ENCODE assay signal across 28 cellular contexts in genomic region chr5:32865475-32865874, GRCh38.
A peak's percentile ranks its signal among the peaks of the same experiment; 100 is the strongest.
DNase-seq lines count a peak whose midpoint lies in the region; ATAC-seq and TF ChIP-seq lines count a peak whose summit lies in the region.
"Had no signal": no experiment of that assay in that cellular context is flagged by ENCODE, and none has a peak within 500 bp of the region (broad histone marks: within the 10 kb centered on the region; RNA-seq: fewer than 3 reads in every experiment).

No MANE protein-coding gene starts in this region.

- CTCF ChIA-PET in AG04450 (lab: Charles Lee), result no interaction called here

- H3K36me3 ChIP-seq in GM23248 (ENCODE audit: low read depth), result no peaks in the 10 kb centered on the region
- H3K36me3 ChIP-seq: breast epithelium, heart right ventricle had no signal

- no peak overlapping the region for H3K4me3 Mint-ChIP-seq in activated naive CD8-positive, alpha-beta T cell treated with anti-CD3 and anti-CD28 coated beads for 36 hours
- H3K4me3 Mint-ChIP-seq: activated CD4-positive, alpha-beta memory T cell treated with anti-CD3 and anti-CD28 coated beads, Interleukin-2, amount 10 ng/mL, durations not matched to agents 7 days and 5 days; effector memory CD8-positive, alpha-beta T cell; naive B cell; type B pancreatic cell had no signal

- TF ChIP-seq CTCF in AG04450 (IDR thresholded peaks at IDR 0.05; ENCODE audit: low read depth, low read length) (no peak), VCaP (conservative IDR thresholded peaks at IDR 0.05) (no peak), fibroblast of villous mesenchyme (IDR thresholded peaks at IDR 0.05; ENCODE audit: insufficient read depth, low read depth, low read length) (no peak)

- H3K27me3 ChIP-seq in AG04450 (ENCODE audit: control insufficient read depth, insufficient read depth, low read length) (no peaks in the 10 kb centered on the region), GM23248 (replicated peaks; ENCODE audit: insufficient read depth) (no peaks in the 10 kb centered on the region)
- H3K27me3 ChIP-seq: breast epithelium, heart right ventricle had no signal

- H2AFZ ChIP-seq in GM23248, result no peak overlapping the region

- no peaks in the 10 kb centered on the region; the same call in 1 of the 2 replicates for H3K9me2 ChIP-seq in GM23248 (ENCODE audit: insufficient read depth)

- peaks cover 18% of the 10 kb centered on the region for H3F3A ChIP-seq in GM23248 (ENCODE audit: insufficient read depth)

- WGBS in GM23248 (ENCODE audit: low coverage in 1 of 2, low lambda C conversion rate in 2 of 2, missing lambda C conversion rate in 2 of 2), 2 experiments, result 14 to 15% methylated on average over 5 of the region's 5 CpGs

- no peak overlapping the region for H3K27ac Mint-ChIP-seq in activated naive CD8-positive, alpha-beta T cell treated with anti-CD3 and anti-CD28 coated beads for 36 hours
- H3K27ac Mint-ChIP-seq: activated CD4-positive, alpha-beta memory T cell treated with anti-CD3 and anti-CD28 coated beads, Interleukin-2, amount 10 ng/mL, durations not matched to agents 7 days and 5 days; effector memory CD8-positive, alpha-beta T cell; naive B cell; type B pancreatic cell had no signal

- H3K4me3 ChIP-seq in AG04450 (ENCODE audit: low read depth, low read length) (no peak overlapping the region), GM23248 (no peak overlapping the region), fibroblast of villous mesenchyme (ENCODE audit: low read depth, low read length) (no peak overlapping the region)
- H3K4me3 ChIP-seq: breast epithelium, heart right ventricle, psoas muscle had no signal

- H3K27me3 Mint-ChIP-seq in activated naive CD8-positive, alpha-beta T cell treated with anti-CD3 and anti-CD28 coated beads for 36 hours, result no peaks in the 10 kb centered on the region
- H3K27me3 Mint-ChIP-seq: activated CD4-positive, alpha-beta memory T cell treated with anti-CD3 and anti-CD28 coated beads, Interleukin-2, amount 10 ng/mL, durations not matched to agents 7 days and 5 days; effector memory CD8-positive, alpha-beta T cell; type B pancreatic cell had no signal

- POLR2A ChIA-PET in AG04450 (lab: Yijun Ruan, JAX), result no interaction called here

- ATAC-seq in HG03175 (IDR thresholded peaks at IDR 0.05; ENCODE audit: unreplicated experiment) (no peak), HG03280 (IDR thresholded peaks at IDR 0.05; ENCODE audit: unreplicated experiment) (no peak)
- ATAC-seq: effector memory CD8-positive, alpha-beta T cell; esophagus mucosa; heart right ventricle; psoas muscle had no signal

- H3K4me1 ChIP-seq in GM23248 (ENCODE audit: insufficient read depth), result peaks cover 25% of the 10 kb centered on the region
- H3K4me1 ChIP-seq: breast epithelium, heart right ventricle, psoas muscle had no signal

- H3K36me3 Mint-ChIP-seq in activated naive CD8-positive, alpha-beta T cell treated with anti-CD3 and anti-CD28 coated beads for 36 hours, result no peaks in the 10 kb centered on the region
- H3K36me3 Mint-ChIP-seq: type B pancreatic cell had no signal

- no peaks in the 10 kb centered on the region for H3K4me1 Mint-ChIP-seq in activated naive CD8-positive, alpha-beta T cell treated with anti-CD3 and anti-CD28 coated beads for 36 hours
- H3K4me1 Mint-ChIP-seq: activated CD4-positive, alpha-beta memory T cell treated with anti-CD3 and anti-CD28 coated beads, Interleukin-2, amount 10 ng/mL, durations not matched to agents 7 days and 5 days; naive B cell had no signal

- H3K9ac ChIP-seq in GM23248, result no peak overlapping the region

- peaks cover 4% of the 10 kb centered on the region for H3K9me3 Mint-ChIP-seq in activated naive CD8-positive, alpha-beta T cell treated with anti-CD3 and anti-CD28 coated beads for 36 hours

- H3K4me2 ChIP-seq in GM23248 (ENCODE audit: unreplicated experiment), result peak overlapping the region; percentile 35

- DNase-seq in AG04450 (ENCODE audit: low read depth, low spot score) (peak; percentile 15), GM23248 (peak; percentile 63), fibroblast of villous mesenchyme (ENCODE audit: low read depth) (peak; percentile 12), NCI-H1417 treated with DMSO at 0.1 percent for 48 hours (lab: John Stamatoyannopoulos, UW) (no peak)
- DNase-seq in activated naive CD8-positive, alpha-beta T cell treated with anti-CD3 and anti-CD28 coated beads for 36 hours, result no peak
- DNase-seq: activated CD4-positive, alpha-beta memory T cell treated with anti-CD3 and anti-CD28 coated beads, Interleukin-2, amount 10 ng/mL, durations not matched to agents 7 days and 5 days; activated CD4-positive, CD25-positive, alpha-beta regulatory T cell treated with anti-CD3 and anti-CD28 coated beads, Interleukin-2, amount 50 U/mL, for 72 hours; activated effector memory CD4-positive, alpha-beta T cell treated with anti-CD3 and anti-CD28 coated beads, Interleukin-2, amount 50 U/mL, for 16 hours; activated T-cell treated with anti-CD3 and anti-CD28 coated beads for 4 hours; Calu3; effector memory CD8-positive, alpha-beta T cell; HCEC 1CT; heart right ventricle; mesendoderm; naive B cell; NCI-H1417; NCI-H446 treated with DMSO at 0.1 percent for 48 hours; nucleus accumbens; OCI-M1; psoas muscle; stimulated activated CD4-positive, alpha-beta T cell treated with anti-CD3 and anti-CD28 coated beads, Interleukin-2, amount 100 ng/mL, for 24 hours had no signal

- no peaks in the 10 kb centered on the region for H3K79me2 ChIP-seq in GM23248 (ENCODE audit: insufficient read depth)

- H3K27ac ChIP-seq in AG04450 (ENCODE audit: low read depth, low read length), result no peak overlapping the region
- H3K27ac ChIP-seq in GM23248, result no peak overlapping the region
- H3K27ac ChIP-seq in VCaP, result peak overlapping the region; percentile 20; the same call in 1 of the 2 replicates
- H3K27ac ChIP-seq: breast epithelium, C4-2B, heart right ventricle, psoas muscle had no signal

- no peaks in the 10 kb centered on the region for H4K20me1 ChIP-seq in GM23248 (ENCODE audit: insufficient read depth)

- in situ Hi-C loops in GM23248 (cut with MboI), result no loop called here

- H3K9me3 ChIP-seq in AG04450 (ENCODE audit: control insufficient read depth, insufficient read depth, low read length) (no peaks in the 10 kb centered on the region), GM23248 (ENCODE audit: low read depth) (no peaks in the 10 kb centered on the region)
- H3K9me3 ChIP-seq: breast epithelium, psoas muscle had no signal

Comparison
In these comparisons a context has a peak if more than half of its experiments do, and no peak if none do; other contexts are left out.
1. DNase-seq: peak in AG04450 (single experiment), GM23248 (single experiment) and fibroblast of villous mesenchyme (single experiment); none in activated naive CD8-positive, alpha-beta T cell treated with anti-CD3 and anti-CD28 coated beads for 36 hours (single experiment) and NCI-H1417 treated with DMSO at 0.1 percent for 48 hours (single experiment).